5 cellular contexts compared by ENCODE assay signal in the genomic region with DNA sequence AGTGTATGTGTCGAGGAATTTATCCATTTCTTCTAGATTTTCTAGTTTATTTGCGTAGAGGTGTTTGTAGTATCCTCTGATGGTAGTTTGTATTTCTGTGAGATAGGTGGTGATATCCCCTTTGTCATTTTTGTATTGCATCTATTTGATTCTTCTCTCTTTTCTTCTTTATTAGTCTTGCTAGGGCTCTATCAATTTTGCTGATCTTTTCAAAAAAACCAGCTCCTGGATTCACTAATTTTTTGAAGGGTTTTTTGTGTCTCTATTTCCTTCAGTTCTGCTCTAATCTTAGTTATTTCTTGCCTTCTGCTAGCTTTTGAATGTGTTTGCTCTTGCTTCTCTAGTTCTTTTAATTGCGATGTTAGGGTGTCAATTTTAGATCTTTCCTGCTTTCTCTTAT. TPM values are rescaled to one million over a fixed set of nuclear protein-coding genes. Genes with fewer than 3 reads are reported as not detected.
"Had no signal": no experiment of that assay in that cellular context is flagged by ENCODE, and none has a peak within 500 bp of the region (broad histone marks: within the 10 kb centered on the region; RNA-seq: fewer than 3 reads in every experiment).

No MANE protein-coding gene starts in this region.

RNA-seq across cellular contexts. Expression of gene ITGAX, which starts 46.6 kb away (rescaled TPM):
- total RNA-seq: OCI-LY7, PC-3, RPMI7951, SJCRH30, SJSA1 had no signal

RNA-seq across cellular contexts. Expression of gene ITGAM, which starts 48.6 kb away (rescaled TPM):
- total RNA-seq: PC-3, RPMI7951, SJCRH30 had no signal
